ENCODE assay signal across 33 cellular contexts in the genomic region with DNA sequence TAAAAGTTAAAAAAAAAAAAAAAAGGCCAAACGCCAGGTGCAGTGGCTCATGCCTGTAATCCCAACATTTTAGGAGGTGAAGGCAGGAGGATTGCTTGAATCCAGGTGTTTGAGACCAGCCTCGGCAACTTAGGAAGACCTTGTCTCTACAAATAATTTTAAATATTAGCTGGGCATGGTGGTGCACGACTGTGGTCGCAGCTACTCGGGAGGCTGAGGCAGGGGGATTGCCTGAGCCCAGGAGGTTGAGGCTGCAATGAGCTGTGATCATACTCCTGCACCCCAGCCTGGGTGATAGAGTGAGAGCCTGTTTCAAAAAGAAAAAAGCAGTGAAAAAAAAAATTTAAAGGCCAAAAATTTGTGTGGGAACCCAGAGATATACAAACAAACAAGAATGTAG. TPM values are rescaled to one million over a fixed set of nuclear protein-coding genes. Genes with fewer than 3 reads are reported as not detected.
"Had no signal": no experiment of that assay in that cellular context is flagged by ENCODE, and none has a peak within 500 bp of the region (broad histone marks: within the 10 kb centered on the region; RNA-seq: fewer than 3 reads in every experiment).

No MANE protein-coding gene starts in this region.

- H3K27me3 ChIP-seq: ascending aorta, brain microvascular endothelial cell, foreskin keratinocyte, pancreas, upper lobe of right lung had no signal

- H3K9me3 Mint-ChIP-seq: endodermal cell, immature natural killer cell, mesothelial cell of epicardium, neural crest cell, WTC11 had no signal

- H3K4me3 Mint-ChIP-seq: activated CD4-positive, alpha-beta T cell treated with anti-CD3 and anti-CD28 coated beads, Interleukin-2, amount 10 ng/mL, durations not matched to agents 7 days and 5 days; activated naive CD8-positive, alpha-beta T cell; activated T-cell treated with anti-CD3 and anti-CD28 coated beads, Interleukin-2, amount 50 U/mL, for 24 hours; endodermal cell; mesothelial cell of epicardium; stimulated activated naive CD8-positive, alpha-beta T cell treated with anti-CD3 and anti-CD28 coated beads, Interleukin-15, Interleukin-2, amounts not matched to agents 100 ng/mL and 50 ng/mL, for 24 hours; WTC11 had no signal

- H3K36me3 ChIP-seq: ascending aorta, brain microvascular endothelial cell, heart left ventricle, pancreas, prostate gland, upper lobe of right lung had no signal

- H3K4me3 ChIP-seq: ascending aorta, heart left ventricle, pancreas, prostate gland, skin epidermis, upper lobe of right lung had no signal

- H3K36me3 Mint-ChIP-seq: mesothelial cell of epicardium, WTC11 had no signal

- H3K27me3 Mint-ChIP-seq: activated naive CD8-positive, alpha-beta T cell had no signal

- ATAC-seq: esophagus mucosa, foreskin keratinocyte, heart left ventricle, left colon, pancreas, sciatic nerve, upper lobe of right lung had no signal

- H3K4me1 ChIP-seq: pancreas, prostate gland had no signal

- H3K27ac Mint-ChIP-seq: activated naive CD8-positive, alpha-beta T cell; activated T-cell treated with anti-CD3 and anti-CD28 coated beads, Interleukin-2, amount 50 U/mL, for 24 hours; activated T-helper 2 cell treated with anti-CD3 and anti-CD28 coated beads, Interferon-gamma antibody, Interleukin-2, Interleukin-4, amounts not matched to agents 10 μg/mL and 5 μg/mL and 100 μg/mL, durations not matched to agents 14 hours and 24 hours and 36 hours; endodermal cell; mesothelial cell of epicardium; stimulated activated naive CD8-positive, alpha-beta T cell treated with anti-CD3 and anti-CD28 coated beads, Interleukin-15, Interleukin-2, amounts not matched to agents 100 ng/mL and 50 ng/mL, for 24 hours; WTC11 had no signal

- H3K9me3 ChIP-seq: ascending aorta, heart left ventricle, pancreas, prostate gland, upper lobe of right lung had no signal

- DNase-seq: activated CD4-positive, alpha-beta T cell treated with anti-CD3 and anti-CD28 coated beads for 1 hour; activated CD4-positive, alpha-beta T cell treated with anti-CD3 and anti-CD28 coated beads, Interleukin-2, amount 10 ng/mL, durations not matched to agents 7 days and 5 days; activated CD8-positive, alpha-beta memory T cell treated with anti-CD3 and anti-CD28 coated beads, Interleukin-2, amount 50 U/mL, for 48 hours; activated T-cell treated with anti-CD3 and anti-CD28 coated beads, Interleukin-2, amount 50 U/mL, for 24 hours; brain microvascular endothelial cell; cortex of kidney; endodermal cell; foreskin keratinocyte; heart left ventricle; hypothalamus; immature natural killer cell; kidney; left colon; mammary epithelial cell; naive B cell; nucleus accumbens; pancreas; retina; stimulated activated CD4-positive, alpha-beta T cell treated with anti-CD3 and anti-CD28 coated beads, Interleukin-12 subunit alpha, Interleukin-12 subunit beta, amount 100 ng/mL, for 4 hours; stimulated activated CD4-positive, alpha-beta T cell treated with anti-CD3 and anti-CD28 coated beads, Interleukin-4, amount 100 ng/mL, for 1 hour; T-helper 2 cell; upper lobe of right lung had no signal

- H3K27ac ChIP-seq: ascending aorta, brain microvascular endothelial cell, foreskin keratinocyte, heart left ventricle, pancreas, prostate gland, skin epidermis, upper lobe of right lung had no signal

RNA-seq across cellular contexts. Expression of gene DLEC1, which starts 2.7 kb away (rescaled TPM):
- total RNA-seq: foreskin keratinocyte had no signal
- polyA plus RNA-seq: mammary epithelial cell had no signal
